In the genomic region with DNA sequence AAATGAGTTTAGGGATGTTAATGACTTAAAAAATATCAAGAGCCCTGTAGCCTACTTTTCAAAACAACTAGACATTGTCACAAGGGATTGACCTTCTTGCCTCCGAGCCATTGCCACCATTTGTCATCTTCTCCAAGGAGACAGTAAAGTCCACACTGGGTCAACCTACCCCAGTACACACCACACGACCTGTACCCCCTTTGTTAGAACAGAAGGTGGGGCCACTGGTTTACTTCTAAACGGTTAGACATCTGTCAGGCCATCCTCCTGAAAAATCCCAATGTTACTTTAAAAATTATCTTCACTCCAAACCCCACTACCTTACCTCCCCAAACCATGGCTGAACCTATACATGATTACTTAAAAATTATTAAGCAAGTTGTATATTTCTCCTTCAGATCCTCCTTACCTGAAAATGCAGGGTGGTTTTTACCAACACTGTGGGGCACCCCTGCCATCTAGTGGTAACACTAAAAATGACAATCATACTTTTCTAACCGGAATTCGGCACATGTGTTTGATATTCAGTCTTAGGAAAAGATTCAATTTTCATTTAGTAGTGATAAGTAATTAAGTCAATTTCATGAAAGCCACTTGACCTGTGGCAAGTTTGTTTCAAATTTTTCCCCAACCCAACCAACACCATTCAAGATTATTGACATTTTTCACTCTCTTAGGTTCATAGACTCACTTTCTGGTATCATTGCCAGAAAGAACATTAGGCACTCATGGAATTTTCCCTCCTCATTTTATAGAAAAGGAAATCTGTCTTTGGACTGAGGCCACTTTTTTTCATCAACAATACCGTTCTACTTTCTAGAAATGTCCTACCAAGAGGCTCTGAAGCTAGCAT, we compare ENCODE assay signal across 9 cellular contexts.
DNase-seq lines count a peak whose midpoint lies in the region; ATAC-seq and TF ChIP-seq lines count a peak whose summit lies in the region.
"Had no signal": no experiment of that assay in that cellular context is flagged by ENCODE, and none has a peak within 500 bp of the region (broad histone marks: within the 10 kb centered on the region; RNA-seq: fewer than 3 reads in every experiment).

No MANE protein-coding gene starts in this region.

- H3K36me3 ChIP-seq in CD4-positive, alpha-beta memory T cell (ENCODE audit: insufficient read depth, low read length): no peaks in the 10 kb centered on the region
- no peaks in the 10 kb centered on the region for H3K36me3 ChIP-seq in colonic mucosa
- H3K36me3 ChIP-seq in vagina: no peaks in the 10 kb centered on the region

- CTCF ChIA-PET in CD4-positive, alpha-beta memory T cell (lab: Charles Lee; ENCODE audit: partially characterized antibody): interaction anchor here (1.1 to 2.7 kb wide), 4 partner anchors 13 to 1871 kb away, joined by 3 to 11 read pairs (median 4); no protein-coding TSS in a partner anchor
- CTCF ChIA-PET in RWPE1 (lab: Yijun Ruan, JAX): interaction anchor here (0.8 kb wide), 1 partner anchor 173 kb away, joined by 4 read pairs; no protein-coding TSS in a partner anchor

- peaks cover 0 to 2% (median 0%) of the 10 kb centered on the region in 8 donors for H3K9me3 Mint-ChIP-seq in CD4-positive, alpha-beta memory T cell
- no peaks in the 10 kb centered on the region for H3K9me3 Mint-ChIP-seq in memory B cell

- H3K9me3 ChIP-seq in CD4-positive, alpha-beta memory T cell (ENCODE audit: control insufficient read depth in 1 of 2, low read length in 2 of 2): no peaks in the 10 kb centered on the region
- H3K9me3 ChIP-seq in colonic mucosa (no peaks in the 10 kb centered on the region), vagina (no peaks in the 10 kb centered on the region)

- no peaks in the 10 kb centered on the region for H3K27me3 ChIP-seq in CD4-positive, alpha-beta memory T cell (ENCODE audit: insufficient read depth, low read length)
- H3K27me3 ChIP-seq in colonic mucosa: no peaks in the 10 kb centered on the region
- H3K27me3 ChIP-seq in vagina: no peaks in the 10 kb centered on the region

- no peak overlapping the region for H3K27ac ChIP-seq in CD4-positive, alpha-beta memory T cell (ENCODE audit: low read depth, low read length)
- H3K27ac ChIP-seq in RWPE1 (no peak overlapping the region), colonic mucosa (no peak overlapping the region), vagina (no peak overlapping the region)
- H3K27ac ChIP-seq: SK-N-MC had no signal

- peak in 4 of 5 donors; percentile 25 to 40 (median 32) for DNase-seq in CD4-positive, alpha-beta memory T cell
- DNase-seq in Jurkat, Clone E6-1 (ENCODE audit: low read depth, low spot score): peak; percentile 14
- DNase-seq in RWPE1 (ENCODE audit: low spot score): peak; percentile 46
- DNase-seq in colonic mucosa: peak; percentile 24
- peak; percentile 25 to 40 for DNase-seq in memory B cell (ENCODE audit: low spot score in 2 of 2)
- DNase-seq in vagina (ENCODE audit: extremely low spot score in 2 of 2): no peak
- DNase-seq in activated CD4-positive, CD25-positive, alpha-beta regulatory T cell (lab: John Stamatoyannopoulos, UW): no peak

- peaks cover 7 to 8% of the 10 kb centered on the region in 2 donors for H3K27me3 Mint-ChIP-seq in CD4-positive, alpha-beta memory T cell
- H3K27me3 Mint-ChIP-seq in memory B cell: peaks cover 5% of the 10 kb centered on the region

- ATAC-seq in GM18505 (IDR thresholded peaks at IDR 0.05; ENCODE audit: unreplicated experiment) (peak; percentile 63), memory B cell (ENCODE audit: low read depth) (no peak)

- no peak overlapping the region for H3K4me3 ChIP-seq in CD4-positive, alpha-beta memory T cell (ENCODE audit: low read length in 2 of 2)
- no peak overlapping the region for H3K4me3 ChIP-seq in Jurkat, Clone E6-1 (ENCODE audit: low read length)
- H3K4me3 ChIP-seq in colonic mucosa: no peak overlapping the region
- no peak overlapping the region for H3K4me3 ChIP-seq in vagina
- H3K4me3 ChIP-seq: SK-N-MC had no signal

- POLR2A ChIA-PET in CD4-positive, alpha-beta memory T cell (lab: Charles Lee; ENCODE audit: partially characterized antibody): no interaction called here
- POLR2A ChIA-PET in RWPE1 (lab: Yijun Ruan, JAX; ENCODE audit: low non-redundant PET): no interaction called here

- H3K9ac ChIP-seq in colonic mucosa (ENCODE audit: low read depth in 2 of 2, low read length in 2 of 2): no peak overlapping the region

- H3K4me3 Mint-ChIP-seq in CD4-positive, alpha-beta memory T cell: peak overlapping the region in 1 of 8 donors; percentile 5
- H3K4me3 Mint-ChIP-seq in memory B cell: no peak overlapping the region

- H3K4me1 Mint-ChIP-seq in CD4-positive, alpha-beta memory T cell: no peaks in the 10 kb centered on the region
- no peaks in the 10 kb centered on the region for H3K4me1 Mint-ChIP-seq in memory B cell

- H3K27ac Mint-ChIP-seq in CD4-positive, alpha-beta memory T cell: no peak overlapping the region
- H3K27ac Mint-ChIP-seq in memory B cell: no peak overlapping the region

- TF ChIP-seq POLR2A in GM18505 (IDR thresholded peaks at IDR 0.05; ENCODE audit: borderline replicate concordance, extremely low read depth, insufficient read depth, insufficient read length) (no peak), vagina (IDR thresholded peaks at IDR 0.05) (no peak)

- H3K36me3 Mint-ChIP-seq in CD4-positive, alpha-beta memory T cell: no peaks in the 10 kb centered on the region
- no peaks in the 10 kb centered on the region for H3K36me3 Mint-ChIP-seq in memory B cell

- intact Hi-C loops in CD4-positive, alpha-beta memory T cell (cut with micrococcal nuclease): loop anchor here (5.0 kb wide), 2 partner anchors 1540 to 1945 kb away; no protein-coding TSS in a partner anchor
- intact Hi-C loops in colonic mucosa (cut with DNase I): loop anchor here (5.0 kb wide), 2 partner anchors 1870 to 1945 kb away; no protein-coding TSS in a partner anchor
- intact Hi-C loops in vagina (cut with DNase I): no loop called here

- peak; percentile 84 for TF ChIP-seq CTCF in RWPE1 (conservative IDR thresholded peaks at IDR 0.05; ENCODE audit: low read depth)
- TF ChIP-seq CTCF in colonic mucosa (IDR thresholded peaks at IDR 0.05): peak; percentile 67
- peak; percentile 45 to 69 (median 62) for TF ChIP-seq CTCF in vagina (IDR thresholded peaks at IDR 0.05)

- no peaks in the 10 kb centered on the region for H3K4me1 ChIP-seq in CD4-positive, alpha-beta memory T cell (ENCODE audit: insufficient read depth, low read length)
- H3K4me1 ChIP-seq in colonic mucosa (no peaks in the 10 kb centered on the region), vagina (no peaks in the 10 kb centered on the region)

Comparison
In these comparisons a context has a peak if more than half of its experiments do, and no peak if none do; other contexts are left out.
1. DNase-seq: peak in CD4-positive, alpha-beta memory T cell (4 of 5), Jurkat, Clone E6-1 (single experiment), RWPE1 (single experiment), colonic mucosa (single experiment) and memory B cell (2 of 2); none in vagina (0 of 2) and activated CD4-positive, CD25-positive, alpha-beta regulatory T cell (0 of 4).
2. Peak in every context shown above with its lines, with median percentiles within 50 percentile points of each other: CTCF ChIP-seq.